Comparison of ENCODE assay signal across 8 cellular contexts in the genomic region with DNA sequence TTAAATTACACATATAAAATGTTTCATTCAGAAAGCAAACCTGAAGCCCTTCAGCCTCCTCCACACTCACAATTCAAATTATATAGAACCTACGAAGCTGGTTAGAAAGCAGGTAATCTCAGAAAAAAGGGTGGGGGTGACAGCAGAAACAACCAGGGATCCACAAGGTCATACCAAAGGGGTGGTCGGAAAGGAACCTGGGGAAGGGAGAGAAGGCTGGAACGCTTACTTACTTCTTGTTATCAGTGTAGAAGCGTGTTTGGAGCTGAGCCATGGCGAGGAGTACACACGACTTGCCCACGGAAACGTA.
DNase-seq lines count a peak whose midpoint lies in the region; ATAC-seq lines count a peak whose summit lies in the region.

No MANE protein-coding gene starts in this region.

- no peaks in the 10 kb centered on the region for H3K36me3 ChIP-seq in muscle layer of colon (ENCODE audit: insufficient read depth, low read length)

- ATAC-seq in GM18858 (IDR thresholded peaks at IDR 0.05; ENCODE audit: unreplicated experiment) (peak; percentile 6), HG03442 (IDR thresholded peaks at IDR 0.05; ENCODE audit: unreplicated experiment) (peak; percentile 6), GM18861 (IDR thresholded peaks at IDR 0.05; ENCODE audit: unreplicated experiment) (no peak), GM19035 (IDR thresholded peaks at IDR 0.05; ENCODE audit: unreplicated experiment) (no peak)

- DNase-seq in caudate nucleus (lab: John Stamatoyannopoulos, UW) = peak in 3 of 61 donors; percentile 50 to 67 (median 61)
- no peak for DNase-seq in ACHN
- DNase-seq in NCI-H510A treated with DMSO at 0.1 percent for 48 hours (lab: John Stamatoyannopoulos, UW) = no peak

- in situ Hi-C loops in ACHN (cut with HindIII; ENCODE audit: low pct_ligation_motif_present, low pct_unique_long_range_greater_than_20kb, low sequenced_read_pairs) = no loop called here

- H3K9me3 ChIP-seq in muscle layer of colon (ENCODE audit: low read length) = no peaks in the 10 kb centered on the region

- peak overlapping the region; percentile 75 for H3K9ac ChIP-seq in muscle layer of colon (ENCODE audit: low read length)

- peak overlapping the region; percentile 83 for H3K27ac ChIP-seq in caudate nucleus (ENCODE audit: low read depth, low read length)
- peak overlapping the region; percentile 85 for H3K27ac ChIP-seq in muscle layer of colon (ENCODE audit: low read depth, low read length)

- no peaks in the 10 kb centered on the region for H3K27me3 ChIP-seq in muscle layer of colon (ENCODE audit: control insufficient read depth in 1 of 2, insufficient read depth in 2 of 2, low read length in 2 of 2)

- peaks cover 9% of the 10 kb centered on the region for H3K4me1 ChIP-seq in muscle layer of colon (ENCODE audit: insufficient read depth, low read length)

- peak overlapping the region; percentile 88 to 100 for H3K4me3 ChIP-seq in muscle layer of colon (ENCODE audit: low read depth in 1 of 2, low read length in 2 of 2)

Comparison
In these comparisons a context has a peak if more than half of its experiments do, and no peak if none do; other contexts are left out.
1. ATAC-seq: peak in GM18858 (single experiment) and HG03442 (single experiment); none in GM18861 (single experiment) and GM19035 (single experiment).